In genomic region chr14:94040247-94040646, GRCh38 we compare ENCODE assay signal across 1 cellular context.
TF ChIP-seq lines count a peak whose summit lies in the region.

No MANE protein-coding gene starts in this region.

TF ChIP-seq in HepG2, 621 proteins besides CTCF, POLR2A, EP300 and RAD21:
- TF ChIP-seq ZNF343 (CRISPR knock-in tag; IDR thresholded peaks at IDR 0.05) (no peak), ZMYM3 (CRISPR knock-in tag; IDR thresholded peaks at IDR 0.05) (0 out of 2 replicates have a peak, but pooled peaks have one; percentile 27), ZNF768 (CRISPR knock-in tag; IDR thresholded peaks at IDR 0.05) (peak; percentile 96)
